In genomic region chr12:104942075-104942474, GRCh38 we compare ENCODE assay signal across 24 cellular contexts.
"Had no signal": no experiment of that assay in that cellular context is flagged by ENCODE, and none has a peak within 500 bp of the region (broad histone marks: within the 10 kb centered on the region; RNA-seq: fewer than 3 reads in every experiment).

No MANE protein-coding gene starts in this region.

- H3K27me3 Mint-ChIP-seq: dendritic cell treated with granulocyte-macrophage colony-stimulating factor and Interleukin-4, amounts not matched to agents 40 ng/mL and 50 ng/mL, for 4 days; effector memory CD8-positive, alpha-beta T cell; type B pancreatic cell had no signal

- H3K4me3 Mint-ChIP-seq: dendritic cell treated with granulocyte-macrophage colony-stimulating factor and Interleukin-4, amounts not matched to agents 40 ng/mL and 50 ng/mL, for 4 days; effector memory CD8-positive, alpha-beta T cell; natural killer cell treated with Interleukin-12 subunit alpha and Interleukin-12 subunit beta and Interleukin-15 and Interleukin-18, amount 100 ng/mL, for 72 hours; neural progenitor cell; stimulated activated effector memory CD8-positive, alpha-beta T cell treated with anti-CD3 and anti-CD28 coated beads, Interleukin-12 subunit alpha, Interleukin-12 subunit beta, amount 100 ng/mL, for 72 hours; type B pancreatic cell had no signal

- H3K27ac ChIP-seq: esophagus squamous epithelium, gastroesophageal sphincter, neural progenitor cell, ovary, suprapubic skin, thyroid gland had no signal

- H3K27me3 ChIP-seq: esophagus squamous epithelium, gastroesophageal sphincter, neural progenitor cell, ovary, suprapubic skin, thyroid gland had no signal

- H3K4me1 ChIP-seq: esophagus squamous epithelium, gastroesophageal sphincter, neural progenitor cell, suprapubic skin, thyroid gland had no signal

- H3K9me3 Mint-ChIP-seq: effector memory CD8-positive, alpha-beta T cell; natural killer cell treated with Interleukin-12 subunit alpha and Interleukin-12 subunit beta and Interleukin-15 and Interleukin-18, amount 100 ng/mL, for 72 hours had no signal

- H3K9me3 ChIP-seq: mucosa of descending colon, ovary, suprapubic skin, thyroid gland had no signal

- FAIRE-seq: keratinocyte, urothelium cell line had no signal

- H3K4me3 ChIP-seq: esophagus squamous epithelium, gastroesophageal sphincter, mucosa of descending colon, neural progenitor cell, ovary, smooth muscle cell, suprapubic skin, thyroid gland had no signal

- H3K36me3 Mint-ChIP-seq: natural killer cell treated with Interleukin-12 subunit alpha and Interleukin-12 subunit beta and Interleukin-15 and Interleukin-18, amount 100 ng/mL, for 72 hours; neural progenitor cell; type B pancreatic cell had no signal

- H3K36me3 ChIP-seq: esophagus squamous epithelium, gastroesophageal sphincter, neural progenitor cell, ovary, suprapubic skin, thyroid gland had no signal

- H3K27ac Mint-ChIP-seq: dendritic cell treated with granulocyte-macrophage colony-stimulating factor and Interleukin-4, amounts not matched to agents 40 ng/mL and 50 ng/mL, for 4 days; effector memory CD8-positive, alpha-beta T cell; natural killer cell treated with Interleukin-12 subunit alpha and Interleukin-12 subunit beta and Interleukin-15 and Interleukin-18, amount 100 ng/mL, for 72 hours; neural progenitor cell; progenitor cell of endocrine pancreas; stimulated activated effector memory CD8-positive, alpha-beta T cell treated with anti-CD3 and anti-CD28 coated beads, Interleukin-12 subunit alpha, Interleukin-12 subunit beta, amount 100 ng/mL, for 72 hours; type B pancreatic cell had no signal

- H3K4me1 Mint-ChIP-seq: neural progenitor cell; stimulated activated effector memory CD8-positive, alpha-beta T cell treated with anti-CD3 and anti-CD28 coated beads, Interleukin-12 subunit alpha, Interleukin-12 subunit beta, amount 100 ng/mL, for 72 hours had no signal

- ATAC-seq: effector memory CD8-positive, alpha-beta T cell; gastroesophageal sphincter; left cardiac atrium; mucosa of descending colon; natural killer cell treated with Interleukin-12 subunit alpha and Interleukin-12 subunit beta and Interleukin-15 and Interleukin-18, amount 100 ng/mL, for 72 hours; right cardiac atrium; stimulated activated effector memory CD8-positive, alpha-beta T cell treated with anti-CD3 and anti-CD28 coated beads, Interleukin-12 subunit alpha, Interleukin-12 subunit beta, amount 100 ng/mL, for 72 hours; stimulated activated naive CD8-positive, alpha-beta T cell treated with anti-CD3 and anti-CD28 coated beads, Interleukin-15, Interleukin-2, amounts not matched to agents 100 U/mL and 50 U/mL, for 24 hours had no signal

- DNase-seq: effector memory CD8-positive, alpha-beta T cell; esophagus squamous epithelium; foreskin fibroblast; glutamatergic neuron; left cardiac atrium; mucosa of descending colon; nucleus accumbens; ovary; right cardiac atrium; stimulated activated CD4-positive, alpha-beta T cell treated with anti-CD3 and anti-CD28 coated beads, Interleukin-4, amount 100 ng/mL, for 1 hour; stimulated activated CD8-positive, alpha-beta memory T cell treated with anti-CD3 and anti-CD28 coated beads, Interleukin-4, amount 100 ng/mL, for 48 hours; stimulated activated naive CD8-positive, alpha-beta T cell treated with anti-CD3 and anti-CD28 coated beads, Interleukin-15, Interleukin-2, amounts not matched to agents 100 U/mL and 50 U/mL, for 24 hours; thyroid gland had no signal
